Comparison of ENCODE assay signal across 8 cellular contexts in the genomic region with DNA sequence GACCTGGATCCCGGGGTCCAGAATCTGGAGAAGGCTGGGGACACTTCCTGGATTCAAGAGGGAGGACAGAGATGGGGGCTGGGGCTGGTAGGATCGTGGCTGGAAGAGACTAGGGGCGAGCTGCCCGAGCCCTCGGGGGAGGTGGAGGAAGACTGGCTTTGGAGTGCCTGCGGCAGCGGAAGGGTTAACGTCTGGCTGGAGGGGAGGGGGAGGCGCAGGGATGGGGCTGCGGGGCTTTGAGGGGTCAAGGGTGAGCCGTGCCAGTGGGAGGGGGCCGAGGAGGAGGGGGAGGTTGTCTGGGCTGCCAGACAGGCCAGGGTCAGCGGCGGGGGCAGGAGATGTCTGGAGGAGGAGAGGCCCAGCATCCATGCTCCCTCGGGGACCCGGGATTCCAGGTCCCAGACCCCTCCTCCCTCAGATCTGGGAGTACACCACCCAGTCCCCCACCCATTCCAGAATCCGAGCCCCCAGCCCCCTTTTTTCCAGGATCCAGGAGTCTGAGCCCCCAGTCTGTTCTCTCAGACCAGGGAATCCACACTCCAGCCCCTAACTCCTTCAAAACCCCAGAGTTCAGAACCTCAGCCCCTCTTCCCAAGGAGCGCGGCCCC. TPM values are rescaled to one million over a fixed set of nuclear protein-coding genes. Genes with fewer than 3 reads are reported as not detected.
DNase-seq lines count a peak whose midpoint lies in the region; ATAC-seq and TF ChIP-seq lines count a peak whose summit lies in the region.

No MANE protein-coding gene starts in this region.

- peak overlapping the region; percentile 91 for H3K27ac ChIP-seq in HEK293 (ENCODE audit: extremely low read depth, low read depth, low read length)
- peak overlapping the region; percentile 97 for H3K27ac ChIP-seq in left ventricle myocardium inferior (replicated peaks)

- ATAC-seq in HG03025 (IDR thresholded peaks at IDR 0.05; ENCODE audit: low FRiP score, unreplicated experiment) (no peak), GM19455 (IDR thresholded peaks at IDR 0.05; ENCODE audit: unreplicated experiment) (no peak)

- peaks cover 2% of the 10 kb centered on the region for H3K9me3 Mint-ChIP-seq in activated naive CD8-positive, alpha-beta T cell (ENCODE audit: low read depth)

- H3K27me3 ChIP-seq in left ventricle myocardium inferior (ENCODE audit: low read depth): no peaks in the 10 kb centered on the region

- no peak overlapping the region for H3K27ac Mint-ChIP-seq in activated naive CD8-positive, alpha-beta T cell

- H3K36me3 ChIP-seq in HEK293 (ENCODE audit: control insufficient read depth in 2 of 2, insufficient read depth in 1 of 2, low read length in 2 of 2) (peaks cover 6 to 19% of the 10 kb centered on the region in 2 experiments; a peak in 2 of 3 replicates), left ventricle myocardium inferior (peaks cover 14% of the 10 kb centered on the region)

- H3K36me3 Mint-ChIP-seq in activated naive CD8-positive, alpha-beta T cell: peaks cover 1% of the 10 kb centered on the region

- DNase-seq in ACHN (peak; percentile 26), left ventricle myocardium inferior (peak; percentile 53), posterior vena cava (ENCODE audit: low spot score) (peak; percentile 84), NCI-H524 treated with DMSO at 0.1 percent for 48 hours (lab: John Stamatoyannopoulos, UW) (no peak)

- TF ChIP-seq CTCF in HEK293 (tag by site-specific recombination; IDR thresholded peaks at IDR 0.05) (no peak), left ventricle myocardium inferior (IDR thresholded peaks at IDR 0.05; ENCODE audit: borderline replicate concordance) (no peak)

- intact Hi-C loops in left ventricle myocardium inferior (cut with micrococcal nuclease): no loop called here
- intact Hi-C loops in posterior vena cava (cut with DNase I): no loop called here

- in situ Hi-C loops in ACHN (cut with HindIII; ENCODE audit: low pct_ligation_motif_present, low pct_unique_long_range_greater_than_20kb, low sequenced_read_pairs): no loop called here

- CTCF ChIA-PET in HEK293 (lab: Yijun Ruan, JAX): interaction anchor here (2.6 kb wide), 1 partner anchor 29 kb away, joined by 20 read pairs; no protein-coding TSS in a partner anchor

- POLR2A ChIA-PET in HEK293 (lab: Yijun Ruan, JAX): interaction anchor here (0.9 to 1.9 kb wide), 4 partner anchors 9 to 18 kb away, joined by 3 to 23 read pairs (median 8); no protein-coding TSS in a partner anchor

- H3K4me1 ChIP-seq in HEK293 (ENCODE audit: control insufficient read depth, insufficient read depth, low read length) (peaks cover 17% of the 10 kb centered on the region), left ventricle myocardium inferior (peaks cover 73% of the 10 kb centered on the region)

- H3K4me1 Mint-ChIP-seq in activated naive CD8-positive, alpha-beta T cell (ENCODE audit: low read depth): peaks cover 13% of the 10 kb centered on the region

- H3K4me3 ChIP-seq in HEK293 (ENCODE audit: low read depth, low read length): peak overlapping the region; percentile 83
- peak overlapping the region; percentile 96 for H3K4me3 ChIP-seq in left ventricle myocardium inferior

- H3K9me3 ChIP-seq in HEK293 (ENCODE audit: control insufficient read depth, insufficient read depth, low read depth, low read length) (no peaks in the 10 kb centered on the region), left ventricle myocardium inferior (replicated peaks) (no peaks in the 10 kb centered on the region)

- peak overlapping the region; percentile 81 for H3K4me3 Mint-ChIP-seq in activated naive CD8-positive, alpha-beta T cell

- peaks cover 3% of the 10 kb centered on the region for H3K27me3 Mint-ChIP-seq in activated naive CD8-positive, alpha-beta T cell

TF ChIP-seq in HEK293, 187 proteins besides CTCF, POLR2A, EP300 and RAD21 (continues in another document):
- TF ChIP-seq ZNF654 (tag by site-specific recombination; IDR thresholded peaks at IDR 0.05; ENCODE audit: low read depth): no peak
- no peak for TF ChIP-seq ZNF239 (tag by site-specific recombination; IDR thresholded peaks at IDR 0.05)
- TF ChIP-seq ZFHX2 (tag by site-specific recombination; conservative IDR thresholded peaks at IDR 0.05): peak; percentile 76
- 0 out of 2 replicates have a peak, but pooled peaks have one; percentile 10 for TF ChIP-seq WT1 (tag by site-specific recombination; IDR thresholded peaks at IDR 0.05)
- TF ChIP-seq ZNF777 (tag by site-specific recombination; IDR thresholded peaks at IDR 0.05; ENCODE audit: borderline replicate concordance): no peak
- peak; percentile 73 for TF ChIP-seq EGR2 (tag by site-specific recombination; IDR thresholded peaks at IDR 0.05; ENCODE audit: low read depth)
- no peak for TF ChIP-seq ZNF768 (tag by site-specific recombination; IDR thresholded peaks at IDR 0.05)
- TF ChIP-seq, protein P1, sequence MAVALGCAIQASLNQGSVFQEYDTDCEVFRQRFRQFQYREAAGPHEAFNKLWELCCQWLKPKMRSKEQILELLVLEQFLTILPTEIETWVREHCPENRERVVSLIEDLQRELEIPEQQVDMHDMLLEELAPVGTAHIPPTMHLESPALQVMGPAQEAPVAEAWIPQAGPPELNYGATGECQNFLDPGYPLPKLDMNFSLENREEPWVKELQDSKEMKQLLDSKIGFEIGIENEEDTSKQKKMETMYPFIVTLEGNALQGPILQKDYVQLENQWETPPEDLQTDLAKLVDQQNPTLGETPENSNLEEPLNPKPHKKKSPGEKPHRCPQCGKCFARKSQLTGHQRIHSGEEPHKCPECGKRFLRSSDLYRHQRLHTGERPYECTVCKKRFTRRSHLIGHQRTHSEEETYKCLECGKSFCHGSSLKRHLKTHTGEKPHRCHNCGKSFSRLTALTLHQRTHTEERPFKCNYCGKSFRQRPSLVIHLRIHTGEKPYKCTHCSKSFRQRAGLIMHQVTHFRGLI (tag by site-specific recombination; IDR thresholded peaks at IDR 0.05): no peak
- no peak for TF ChIP-seq ZNF2 (tag by site-specific recombination; IDR thresholded peaks at IDR 0.05)
- peak; percentile 16; the same call in 1 of the 2 replicates for TF ChIP-seq ZNF341 (tag by site-specific recombination; IDR thresholded peaks at IDR 0.05; ENCODE audit: low read depth)
- TF ChIP-seq SP3 (tag by site-specific recombination; IDR thresholded peaks at IDR 0.05): peak; percentile 58
- TF ChIP-seq, protein P2, sequence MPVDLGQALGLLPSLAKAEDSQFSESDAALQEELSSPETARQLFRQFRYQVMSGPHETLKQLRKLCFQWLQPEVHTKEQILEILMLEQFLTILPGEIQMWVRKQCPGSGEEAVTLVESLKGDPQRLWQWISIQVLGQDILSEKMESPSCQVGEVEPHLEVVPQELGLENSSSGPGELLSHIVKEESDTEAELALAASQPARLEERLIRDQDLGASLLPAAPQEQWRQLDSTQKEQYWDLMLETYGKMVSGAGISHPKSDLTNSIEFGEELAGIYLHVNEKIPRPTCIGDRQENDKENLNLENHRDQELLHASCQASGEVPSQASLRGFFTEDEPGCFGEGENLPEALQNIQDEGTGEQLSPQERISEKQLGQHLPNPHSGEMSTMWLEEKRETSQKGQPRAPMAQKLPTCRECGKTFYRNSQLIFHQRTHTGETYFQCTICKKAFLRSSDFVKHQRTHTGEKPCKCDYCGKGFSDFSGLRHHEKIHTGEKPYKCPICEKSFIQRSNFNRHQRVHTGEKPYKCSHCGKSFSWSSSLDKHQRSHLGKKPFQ (tag by site-specific recombination; IDR thresholded peaks at IDR 0.05): no peak
- TF ChIP-seq, protein P3, sequence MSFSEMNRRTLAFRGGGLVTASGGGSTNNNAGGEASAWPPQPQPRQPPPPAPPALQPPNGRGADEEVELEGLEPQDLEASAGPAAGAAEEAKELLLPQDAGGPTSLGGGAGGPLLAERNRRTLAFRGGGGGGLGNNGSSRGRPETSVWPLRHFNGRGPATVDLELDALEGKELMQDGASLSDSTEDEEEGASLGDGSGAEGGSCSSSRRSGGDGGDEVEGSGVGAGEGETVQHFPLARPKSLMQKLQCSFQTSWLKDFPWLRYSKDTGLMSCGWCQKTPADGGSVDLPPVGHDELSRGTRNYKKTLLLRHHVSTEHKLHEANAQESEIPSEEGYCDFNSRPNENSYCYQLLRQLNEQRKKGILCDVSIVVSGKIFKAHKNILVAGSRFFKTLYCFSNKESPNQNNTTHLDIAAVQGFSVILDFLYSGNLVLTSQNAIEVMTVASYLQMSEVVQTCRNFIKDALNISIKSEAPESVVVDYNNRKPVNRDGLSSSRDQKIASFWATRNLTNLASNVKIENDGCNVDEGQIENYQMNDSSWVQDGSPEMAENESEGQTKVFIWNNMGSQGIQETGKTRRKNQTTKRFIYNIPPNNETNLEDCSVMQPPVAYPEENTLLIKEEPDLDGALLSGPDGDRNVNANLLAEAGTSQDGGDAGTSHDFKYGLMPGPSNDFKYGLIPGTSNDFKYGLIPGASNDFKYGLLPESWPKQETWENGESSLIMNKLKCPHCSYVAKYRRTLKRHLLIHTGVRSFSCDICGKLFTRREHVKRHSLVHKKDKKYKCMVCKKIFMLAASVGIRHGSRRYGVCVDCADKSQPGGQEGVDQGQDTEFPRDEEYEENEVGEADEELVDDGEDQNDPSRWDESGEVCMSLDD (tag by site-specific recombination; IDR thresholded peaks at IDR 0.05): no peak
- peak; percentile 66 for TF ChIP-seq ZNF335 (tag by site-specific recombination; conservative IDR thresholded peaks at IDR 0.05)

RNA-seq across cellular contexts. Expression of gene SPACA6, which starts 3.3 kb away (rescaled TPM):
- total RNA-seq in left ventricle myocardium inferior (11.8 TPM), posterior vena cava (10 to 100 TPM; 22.7 to 22.9 TPM)

RNA-seq across cellular contexts. Expression of gene HAS1, which starts 33.9 kb away (rescaled TPM):
- total RNA-seq in left ventricle myocardium inferior: 0.41 TPM
- 1 to 10 TPM; 3.8 to 6.7 TPM for total RNA-seq in posterior vena cava

RNA-seq across cellular contexts. Expression of gene SIGLEC14, which starts 43.2 kb away (rescaled TPM):
- 0.33 TPM for total RNA-seq in left ventricle myocardium inferior
- 10 to 100 TPM in 1 of 2 donors, 1 to 10 TPM in 1; 4.8 to 10.3 TPM for total RNA-seq in posterior vena cava

RNA-seq across cellular contexts. Expression of gene SIGLEC5, which starts 59.7 kb away (rescaled TPM):
- total RNA-seq in left ventricle myocardium inferior (not detected), posterior vena cava (not detected)
